1 cellular context compared by ENCODE assay signal in genomic region chr14:100677925-100678765, GRCh38.
TF ChIP-seq lines count a peak whose summit lies in the region.

No MANE protein-coding gene starts in this region.

TF ChIP-seq in K562, 482 proteins besides CTCF, POLR2A, EP300 and RAD21 (continued from another document and continues in another):
- TF ChIP-seq, protein P1, sequence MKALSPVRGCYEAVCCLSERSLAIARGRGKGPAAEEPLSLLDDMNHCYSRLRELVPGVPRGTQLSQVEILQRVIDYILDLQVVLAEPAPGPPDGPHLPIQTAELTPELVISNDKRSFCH (CRISPR knock-in tag; IDR thresholded peaks at IDR 0.05): no peak
- TF ChIP-seq, protein P1 (tag; IDR thresholded peaks at IDR 0.05): no peak; the same call in 1 of the 2 replicates
- TF ChIP-seq NFIC (IDR thresholded peaks at IDR 0.05) (peak; percentile 74), ZNF212 (CRISPR knock-in tag; IDR thresholded peaks at IDR 0.05) (no peak), TEAD1 (CRISPR knock-in tag; IDR thresholded peaks at IDR 0.05) (0 out of 4 replicates have a peak, but pooled peaks of 1 of the 2 experiments have one; percentile 5), EGR1 (conservative IDR thresholded peaks at IDR 0.05) (peak; percentile 47; the same call in 1 of the 2 replicates), MGA (IDR thresholded peaks at IDR 0.05) (peak; percentile 24; the same call in 1 of the 2 replicates), CREB1 (IDR thresholded peaks at IDR 0.05) (no peak), CREB1 (CRISPR knock-in tag; IDR thresholded peaks at IDR 0.05) (no peak), MXD1 (CRISPR knock-in tag; IDR thresholded peaks at IDR 0.05; ENCODE audit: borderline replicate concordance, poor library complexity, severe bottlenecking) (no peak), RNF2 (IDR thresholded peaks at IDR 0.05) (no peak), ERF (CRISPR knock-in tag; IDR thresholded peaks at IDR 0.05) (no peak), ZFX (CRISPR knock-in tag; IDR thresholded peaks at IDR 0.05) (peak; percentile 68), ETV5 (CRISPR knock-in tag; IDR thresholded peaks at IDR 0.05; ENCODE audit: low read depth) (no peak; the same call in 1 of the 2 replicates), ZNF384 (IDR thresholded peaks at IDR 0.05; ENCODE audit: low read depth, low read length) (no peak), POLR2H (tag; IDR thresholded peaks at IDR 0.05; ENCODE audit: low read depth) (no peak), TFAP4 (CRISPR knock-in tag; IDR thresholded peaks at IDR 0.05; ENCODE audit: borderline replicate concordance) (peak; percentile 89), BHLHE40 (IDR thresholded peaks at IDR 0.05; ENCODE audit: low read length) (0 out of 2 replicates have a peak, but pooled peaks have one; percentile 5), CBFA2T3 (IDR thresholded peaks at IDR 0.05) (peak; percentile 89), TCF3 (CRISPR knock-in tag; IDR thresholded peaks at IDR 0.05) (peak; percentile 89), MYNN (IDR thresholded peaks at IDR 0.05) (0 out of 2 replicates have a peak, but pooled peaks have one; percentile 18), MYNN (CRISPR knock-in tag; IDR thresholded peaks at IDR 0.05) (no peak), TEAD4 (IDR thresholded peaks at IDR 0.05; ENCODE audit: low read length) (peak; percentile 59), TEAD4 (CRISPR knock-in tag; IDR thresholded peaks at IDR 0.05; ENCODE audit: borderline replicate concordance) (no peak), TAL1 (IDR thresholded peaks at IDR 0.05) (peak; percentile 50; the same call in 1 of the 2 replicates), ZFPM2 (CRISPR knock-in tag; IDR thresholded peaks at IDR 0.05) (no peak), CTBP1 (IDR thresholded peaks at IDR 0.05; ENCODE audit: borderline replicate concordance) (peak; percentile 57; the same call in 1 of the 2 replicates)
- TF ChIP-seq, protein P2, sequence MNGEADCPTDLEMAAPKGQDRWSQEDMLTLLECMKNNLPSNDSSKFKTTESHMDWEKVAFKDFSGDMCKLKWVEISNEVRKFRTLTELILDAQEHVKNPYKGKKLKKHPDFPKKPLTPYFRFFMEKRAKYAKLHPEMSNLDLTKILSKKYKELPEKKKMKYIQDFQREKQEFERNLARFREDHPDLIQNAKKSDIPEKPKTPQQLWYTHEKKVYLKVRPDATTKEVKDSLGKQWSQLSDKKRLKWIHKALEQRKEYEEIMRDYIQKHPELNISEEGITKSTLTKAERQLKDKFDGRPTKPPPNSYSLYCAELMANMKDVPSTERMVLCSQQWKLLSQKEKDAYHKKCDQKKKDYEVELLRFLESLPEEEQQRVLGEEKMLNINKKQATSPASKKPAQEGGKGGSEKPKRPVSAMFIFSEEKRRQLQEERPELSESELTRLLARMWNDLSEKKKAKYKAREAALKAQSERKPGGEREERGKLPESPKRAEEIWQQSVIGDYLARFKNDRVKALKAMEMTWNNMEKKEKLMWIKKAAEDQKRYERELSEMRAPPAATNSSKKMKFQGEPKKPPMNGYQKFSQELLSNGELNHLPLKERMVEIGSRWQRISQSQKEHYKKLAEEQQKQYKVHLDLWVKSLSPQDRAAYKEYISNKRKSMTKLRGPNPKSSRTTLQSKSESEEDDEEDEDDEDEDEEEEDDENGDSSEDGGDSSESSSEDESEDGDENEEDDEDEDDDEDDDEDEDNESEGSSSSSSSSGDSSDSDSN (IDR thresholded peaks at IDR 0.05; ENCODE audit: borderline replicate concordance in 1 of 2, low read depth in 2 of 2, low read length in 2 of 2): 0 out of 4 replicates have a peak, but pooled peaks of 1 of the 2 experiments have one; percentile 19
- TF ChIP-seq, protein P3, sequence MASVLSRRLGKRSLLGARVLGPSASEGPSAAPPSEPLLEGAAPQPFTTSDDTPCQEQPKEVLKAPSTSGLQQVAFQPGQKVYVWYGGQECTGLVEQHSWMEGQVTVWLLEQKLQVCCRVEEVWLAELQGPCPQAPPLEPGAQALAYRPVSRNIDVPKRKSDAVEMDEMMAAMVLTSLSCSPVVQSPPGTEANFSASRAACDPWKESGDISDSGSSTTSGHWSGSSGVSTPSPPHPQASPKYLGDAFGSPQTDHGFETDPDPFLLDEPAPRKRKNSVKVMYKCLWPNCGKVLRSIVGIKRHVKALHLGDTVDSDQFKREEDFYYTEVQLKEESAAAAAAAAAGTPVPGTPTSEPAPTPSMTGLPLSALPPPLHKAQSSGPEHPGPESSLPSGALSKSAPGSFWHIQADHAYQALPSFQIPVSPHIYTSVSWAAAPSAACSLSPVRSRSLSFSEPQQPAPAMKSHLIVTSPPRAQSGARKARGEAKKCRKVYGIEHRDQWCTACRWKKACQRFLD (CRISPR knock-in tag; IDR thresholded peaks at IDR 0.05): peak; percentile 67; the same call in 1 of the 2 replicates
- TF ChIP-seq, protein P4, sequence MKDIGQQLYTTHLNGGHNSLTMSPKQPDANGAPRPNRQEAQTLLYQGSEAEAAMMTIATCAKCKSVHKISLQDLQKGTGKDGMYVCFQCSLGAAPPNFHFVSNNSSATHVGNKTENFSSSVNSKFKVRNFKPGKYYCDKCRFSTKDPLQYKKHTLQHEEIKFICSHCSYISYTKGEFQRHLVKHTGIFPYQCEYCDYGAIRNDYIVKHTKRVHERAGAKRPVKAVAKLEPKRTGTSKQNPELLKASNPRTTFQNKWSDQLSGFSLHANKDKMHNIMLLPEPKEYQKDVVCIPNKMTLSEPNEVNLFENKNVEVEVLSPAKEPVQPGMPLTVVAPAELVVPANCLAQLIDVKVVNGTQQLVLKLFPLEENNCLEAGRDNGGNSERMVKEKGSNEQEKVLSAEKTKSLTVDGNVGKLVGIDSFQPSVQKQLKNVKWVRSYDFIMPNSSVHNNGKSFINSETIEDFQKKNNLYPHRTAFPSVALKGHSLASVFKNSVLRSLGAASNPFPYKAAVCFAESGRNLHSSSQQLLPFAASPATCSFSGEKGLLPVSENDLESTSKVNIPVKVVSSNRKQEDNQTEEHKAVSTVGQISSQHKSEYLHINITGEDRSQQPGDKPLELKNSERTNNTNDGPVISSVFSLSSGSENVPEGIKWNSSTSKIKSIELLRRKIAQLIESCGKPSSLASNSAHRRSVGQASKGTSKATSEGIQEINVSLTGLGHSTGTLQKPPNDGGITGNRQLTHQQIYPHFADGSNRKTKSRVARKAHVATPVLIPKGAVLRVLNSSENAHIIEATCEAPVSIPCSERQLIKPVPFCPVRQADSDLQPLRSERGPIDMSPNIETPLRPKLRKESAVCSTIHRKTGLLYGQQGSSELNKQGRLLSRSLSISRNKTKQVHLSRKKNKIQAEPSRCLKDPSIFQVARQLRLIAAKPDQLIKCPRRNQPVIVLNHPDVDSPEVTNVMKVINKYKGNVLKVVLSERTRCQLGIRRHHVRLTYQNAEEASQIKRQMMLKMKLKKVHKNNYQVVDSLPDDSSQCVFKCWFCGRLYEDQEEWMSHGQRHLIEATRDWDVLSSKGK (CRISPR knock-in tag; IDR thresholded peaks at IDR 0.05): no peak
- TF ChIP-seq, protein P5, sequence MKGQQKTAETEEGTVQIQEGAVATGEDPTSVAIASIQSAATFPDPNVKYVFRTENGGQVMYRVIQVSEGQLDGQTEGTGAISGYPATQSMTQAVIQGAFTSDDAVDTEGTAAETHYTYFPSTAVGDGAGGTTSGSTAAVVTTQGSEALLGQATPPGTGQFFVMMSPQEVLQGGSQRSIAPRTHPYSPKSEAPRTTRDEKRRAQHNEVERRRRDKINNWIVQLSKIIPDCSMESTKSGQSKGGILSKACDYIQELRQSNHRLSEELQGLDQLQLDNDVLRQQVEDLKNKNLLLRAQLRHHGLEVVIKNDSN (CRISPR knock-in tag; IDR thresholded peaks at IDR 0.05): no peak
